In the genomic region with DNA sequence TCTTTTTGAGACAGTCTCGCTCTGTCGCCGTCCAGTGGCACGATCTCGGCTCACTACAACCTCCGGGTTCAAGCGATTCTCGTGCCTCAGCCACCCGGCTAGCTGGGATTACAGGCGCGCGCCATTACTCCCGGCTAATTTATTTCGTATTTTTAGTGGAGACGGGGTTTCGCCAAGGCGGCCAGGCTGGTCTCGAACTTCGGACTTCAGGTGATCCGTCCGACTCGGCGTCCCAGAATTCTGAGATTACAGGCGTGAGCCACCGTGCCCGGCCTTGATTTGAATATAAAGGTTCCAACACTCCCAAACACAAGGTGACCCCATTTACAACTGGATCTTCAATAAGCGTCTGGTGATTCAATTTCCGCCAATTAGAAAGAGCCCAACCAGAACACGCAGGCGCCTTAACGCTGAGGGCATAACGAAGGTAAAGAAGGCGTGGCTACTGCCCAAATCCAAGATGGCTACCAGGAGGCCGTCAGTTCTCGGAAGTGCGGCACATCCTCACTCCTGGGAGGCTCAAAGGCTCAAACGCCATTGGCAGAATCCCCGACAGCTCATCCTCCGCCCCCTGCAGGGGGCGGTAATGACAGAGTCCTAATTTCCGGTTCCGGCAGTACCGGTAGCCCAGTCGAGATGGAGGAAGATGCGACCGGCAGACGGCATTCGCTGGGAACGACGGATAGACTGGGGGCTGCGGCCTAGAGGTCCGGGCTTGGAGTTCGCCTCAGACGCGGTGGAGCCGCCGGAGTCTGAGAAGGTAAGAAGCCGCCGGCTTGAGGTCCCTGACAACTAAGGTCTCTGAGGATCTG, we compare ENCODE assay signal across 1 cellular context.
TF ChIP-seq lines count a peak whose summit lies in the region.

A gene with protein sequence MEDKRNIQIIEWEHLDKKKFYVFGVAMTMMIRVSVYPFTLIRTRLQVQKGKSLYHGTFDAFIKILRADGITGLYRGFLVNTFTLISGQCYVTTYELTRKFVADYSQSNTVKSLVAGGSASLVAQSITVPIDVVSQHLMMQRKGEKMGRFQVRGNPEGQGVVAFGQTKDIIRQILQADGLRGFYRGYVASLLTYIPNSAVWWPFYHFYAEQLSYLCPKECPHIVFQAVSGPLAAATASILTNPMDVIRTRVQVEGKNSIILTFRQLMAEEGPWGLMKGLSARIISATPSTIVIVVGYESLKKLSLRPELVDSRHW (plus strand): TSS at position 617 of the 812 bp plus-strand sequence. CDS start 5,744 bp downstream, outside the sequence.

TF ChIP-seq in HepG2, 621 proteins besides CTCF, POLR2A, EP300 and RAD21 (continued from another document and continues in another):
- TF ChIP-seq, protein P1, sequence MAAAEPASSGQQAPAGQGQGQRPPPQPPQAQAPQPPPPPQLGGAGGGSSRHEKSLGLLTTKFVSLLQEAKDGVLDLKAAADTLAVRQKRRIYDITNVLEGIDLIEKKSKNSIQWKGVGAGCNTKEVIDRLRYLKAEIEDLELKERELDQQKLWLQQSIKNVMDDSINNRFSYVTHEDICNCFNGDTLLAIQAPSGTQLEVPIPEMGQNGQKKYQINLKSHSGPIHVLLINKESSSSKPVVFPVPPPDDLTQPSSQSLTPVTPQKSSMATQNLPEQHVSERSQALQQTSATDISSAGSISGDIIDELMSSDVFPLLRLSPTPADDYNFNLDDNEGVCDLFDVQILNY (CRISPR knock-in tag; conservative IDR thresholded peaks at IDR 0.05) = no peak
- TF ChIP-seq SALL1 (CRISPR knock-in tag; IDR thresholded peaks at IDR 0.05) = peak; percentile 53; the same call in 1 of the 2 replicates
- TF ChIP-seq, protein P2, sequence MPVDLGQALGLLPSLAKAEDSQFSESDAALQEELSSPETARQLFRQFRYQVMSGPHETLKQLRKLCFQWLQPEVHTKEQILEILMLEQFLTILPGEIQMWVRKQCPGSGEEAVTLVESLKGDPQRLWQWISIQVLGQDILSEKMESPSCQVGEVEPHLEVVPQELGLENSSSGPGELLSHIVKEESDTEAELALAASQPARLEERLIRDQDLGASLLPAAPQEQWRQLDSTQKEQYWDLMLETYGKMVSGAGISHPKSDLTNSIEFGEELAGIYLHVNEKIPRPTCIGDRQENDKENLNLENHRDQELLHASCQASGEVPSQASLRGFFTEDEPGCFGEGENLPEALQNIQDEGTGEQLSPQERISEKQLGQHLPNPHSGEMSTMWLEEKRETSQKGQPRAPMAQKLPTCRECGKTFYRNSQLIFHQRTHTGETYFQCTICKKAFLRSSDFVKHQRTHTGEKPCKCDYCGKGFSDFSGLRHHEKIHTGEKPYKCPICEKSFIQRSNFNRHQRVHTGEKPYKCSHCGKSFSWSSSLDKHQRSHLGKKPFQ (CRISPR knock-in tag; IDR thresholded peaks at IDR 0.05; ENCODE audit: insufficient replicate concordance) = no peak
- no peak for TF ChIP-seq SMC3 (IDR thresholded peaks at IDR 0.05; ENCODE audit: low read length)
- TF ChIP-seq SP1 (IDR thresholded peaks at IDR 0.05) = no peak
- peak; percentile 98 for TF ChIP-seq SP1 (CRISPR knock-in tag; IDR thresholded peaks at IDR 0.05)
- no peak for TF ChIP-seq ZNF678 (CRISPR knock-in tag; IDR thresholded peaks at IDR 0.05)
- TF ChIP-seq ZNF644 (CRISPR knock-in tag; IDR thresholded peaks at IDR 0.05; ENCODE audit: low read depth) = no peak
- TF ChIP-seq, protein P3, sequence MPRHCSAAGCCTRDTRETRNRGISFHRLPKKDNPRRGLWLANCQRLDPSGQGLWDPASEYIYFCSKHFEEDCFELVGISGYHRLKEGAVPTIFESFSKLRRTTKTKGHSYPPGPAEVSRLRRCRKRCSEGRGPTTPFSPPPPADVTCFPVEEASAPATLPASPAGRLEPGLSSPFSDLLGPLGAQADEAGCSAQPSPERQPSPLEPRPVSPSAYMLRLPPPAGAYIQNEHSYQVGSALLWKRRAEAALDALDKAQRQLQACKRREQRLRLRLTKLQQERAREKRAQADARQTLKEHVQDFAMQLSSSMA (CRISPR knock-in tag; IDR thresholded peaks at IDR 0.05) = peak; percentile 85; the same call in 1 of the 2 replicates
- TF ChIP-seq, protein P4, sequence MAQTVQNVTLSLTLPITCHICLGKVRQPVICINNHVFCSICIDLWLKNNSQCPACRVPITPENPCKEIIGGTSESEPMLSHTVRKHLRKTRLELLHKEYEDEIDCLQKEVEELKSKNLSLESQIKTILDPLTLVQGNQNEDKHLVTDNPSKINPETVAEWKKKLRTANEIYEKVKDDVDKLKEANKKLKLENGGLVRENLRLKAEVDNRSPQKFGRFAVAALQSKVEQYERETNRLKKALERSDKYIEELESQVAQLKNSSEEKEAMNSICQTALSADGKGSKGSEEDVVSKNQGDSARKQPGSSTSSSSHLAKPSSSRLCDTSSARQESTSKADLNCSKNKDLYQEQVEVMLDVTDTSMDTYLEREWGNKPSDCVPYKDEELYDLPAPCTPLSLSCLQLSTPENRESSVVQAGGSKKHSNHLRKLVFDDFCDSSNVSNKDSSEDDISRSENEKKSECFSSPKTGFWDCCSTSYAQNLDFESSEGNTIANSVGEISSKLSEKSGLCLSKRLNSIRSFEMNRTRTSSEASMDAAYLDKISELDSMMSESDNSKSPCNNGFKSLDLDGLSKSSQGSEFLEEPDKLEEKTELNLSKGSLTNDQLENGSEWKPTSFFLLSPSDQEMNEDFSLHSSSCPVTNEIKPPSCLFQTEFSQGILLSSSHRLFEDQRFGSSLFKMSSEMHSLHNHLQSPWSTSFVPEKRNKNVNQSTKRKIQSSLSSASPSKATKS (CRISPR knock-in tag; IDR thresholded peaks at IDR 0.05) = no peak
- TF ChIP-seq ZNF674 (CRISPR knock-in tag; IDR thresholded peaks at IDR 0.05; ENCODE audit: low read depth) = no peak
- TF ChIP-seq EED (CRISPR knock-in tag; IDR thresholded peaks at IDR 0.05) = no peak
- TF ChIP-seq ARNT (IDR thresholded peaks at IDR 0.05) = no peak
- TF ChIP-seq ZNF792 (CRISPR knock-in tag; IDR thresholded peaks at IDR 0.05) = no peak; the same call in 1 of the 2 replicates
- no peak for TF ChIP-seq NFRKB (IDR thresholded peaks at IDR 0.05)
- TF ChIP-seq, protein P5, sequence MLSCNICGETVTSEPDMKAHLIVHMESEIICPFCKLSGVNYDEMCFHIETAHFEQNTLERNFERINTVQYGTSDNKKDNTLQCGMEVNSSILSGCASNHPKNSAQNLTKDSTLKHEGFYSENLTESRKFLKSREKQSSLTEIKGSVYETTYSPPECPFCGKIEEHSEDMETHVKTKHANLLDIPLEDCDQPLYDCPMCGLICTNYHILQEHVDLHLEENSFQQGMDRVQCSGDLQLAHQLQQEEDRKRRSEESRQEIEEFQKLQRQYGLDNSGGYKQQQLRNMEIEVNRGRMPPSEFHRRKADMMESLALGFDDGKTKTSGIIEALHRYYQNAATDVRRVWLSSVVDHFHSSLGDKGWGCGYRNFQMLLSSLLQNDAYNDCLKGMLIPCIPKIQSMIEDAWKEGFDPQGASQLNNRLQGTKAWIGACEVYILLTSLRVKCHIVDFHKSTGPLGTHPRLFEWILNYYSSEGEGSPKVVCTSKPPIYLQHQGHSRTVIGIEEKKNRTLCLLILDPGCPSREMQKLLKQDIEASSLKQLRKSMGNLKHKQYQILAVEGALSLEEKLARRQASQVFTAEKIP (CRISPR knock-in tag; IDR thresholded peaks at IDR 0.05; ENCODE audit: borderline replicate concordance) = no peak
- 0 out of 2 replicates have a peak, but pooled peaks have one; percentile 50 for TF ChIP-seq KAT7 (CRISPR knock-in tag; IDR thresholded peaks at IDR 0.05; ENCODE audit: borderline replicate concordance)
- no peak for TF ChIP-seq TOE1 (CRISPR knock-in tag; IDR thresholded peaks at IDR 0.05)
- no peak for TF ChIP-seq HNF4A (CRISPR knock-in tag; IDR thresholded peaks at IDR 0.05)
- TF ChIP-seq GATAD2A (CRISPR knock-in tag; IDR thresholded peaks at IDR 0.05) = peak; percentile 17; the same call in 1 of the 2 replicates
- TF ChIP-seq ZNF589 (CRISPR knock-in tag; conservative IDR thresholded peaks at IDR 0.05) = no peak
- peak; percentile 82 for TF ChIP-seq NFYC (CRISPR knock-in tag; IDR thresholded peaks at IDR 0.05)
- TF ChIP-seq ZNF879 (CRISPR knock-in tag; IDR thresholded peaks at IDR 0.05) = no peak
- TF ChIP-seq ZMAT3 (CRISPR knock-in tag; conservative IDR thresholded peaks at IDR 0.05) = no peak; the same call in 1 of the 2 replicates
- TF ChIP-seq PTBP1 (IDR thresholded peaks at IDR 0.05; ENCODE audit: low read depth, low read length, poor library complexity, severe bottlenecking) = no peak
- TF ChIP-seq ZNF781 (CRISPR knock-in tag; IDR thresholded peaks at IDR 0.05; ENCODE audit: borderline replicate concordance, not compliant biosample characterization) = no peak
- TF ChIP-seq XBP1 (CRISPR knock-in tag; IDR thresholded peaks at IDR 0.05) = no peak
- peak; percentile 38; the same call in 1 of the 2 replicates for TF ChIP-seq FOXJ3 (CRISPR knock-in tag; IDR thresholded peaks at IDR 0.05; ENCODE audit: borderline replicate concordance)
- no peak for TF ChIP-seq ZNF468 (CRISPR knock-in tag; IDR thresholded peaks at IDR 0.05)
- TF ChIP-seq GABPB1 (CRISPR knock-in tag; IDR thresholded peaks at IDR 0.05) = peak; percentile 96
- TF ChIP-seq, protein P6, sequence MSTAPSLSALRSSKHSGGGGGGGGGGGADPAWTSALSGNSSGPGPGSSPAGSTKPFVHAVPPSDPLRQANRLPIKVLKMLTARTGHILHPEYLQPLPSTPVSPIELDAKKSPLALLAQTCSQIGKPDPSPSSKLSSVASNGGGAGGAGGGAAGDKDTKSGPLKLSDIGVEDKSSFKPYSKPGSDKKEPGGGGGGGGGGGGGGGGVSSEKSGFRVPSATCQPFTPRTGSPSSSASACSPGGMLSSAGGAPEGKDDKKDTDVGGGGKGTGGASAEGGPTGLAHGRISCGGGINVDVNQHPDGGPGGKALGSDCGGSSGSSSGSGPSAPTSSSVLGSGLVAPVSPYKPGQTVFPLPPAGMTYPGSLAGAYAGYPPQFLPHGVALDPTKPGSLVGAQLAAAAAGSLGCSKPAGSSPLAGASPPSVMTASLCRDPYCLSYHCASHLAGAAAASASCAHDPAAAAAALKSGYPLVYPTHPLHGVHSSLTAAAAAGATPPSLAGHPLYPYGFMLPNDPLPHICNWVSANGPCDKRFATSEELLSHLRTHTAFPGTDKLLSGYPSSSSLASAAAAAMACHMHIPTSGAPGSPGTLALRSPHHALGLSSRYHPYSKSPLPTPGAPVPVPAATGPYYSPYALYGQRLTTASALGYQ (CRISPR knock-in tag; IDR thresholded peaks at IDR 0.05) = peak; percentile 17; the same call in 1 of the 2 replicates
- TF ChIP-seq ZNF17 (CRISPR knock-in tag; IDR thresholded peaks at IDR 0.05) = no peak
- no peak for TF ChIP-seq ZNF878 (CRISPR knock-in tag; IDR thresholded peaks at IDR 0.05)
- TF ChIP-seq NFYB (CRISPR knock-in tag; IDR thresholded peaks at IDR 0.05) = peak; percentile 84
- no peak for TF ChIP-seq ATAD3A (CRISPR knock-in tag; IDR thresholded peaks at IDR 0.05)
- peak; percentile 76; the same call in 1 of the 2 replicates for TF ChIP-seq ETV5 (CRISPR knock-in tag; IDR thresholded peaks at IDR 0.05; ENCODE audit: borderline replicate concordance)
- no peak for TF ChIP-seq TAF15 (IDR thresholded peaks at IDR 0.05; ENCODE audit: low read depth, low read length, poor library complexity, severe bottlenecking)
- TF ChIP-seq ZNF317 (CRISPR knock-in tag; IDR thresholded peaks at IDR 0.05) = no peak
- TF ChIP-seq HNRNPLL (IDR thresholded peaks at IDR 0.05; ENCODE audit: low read depth, low read length, poor library complexity, severe bottlenecking) = peak; percentile 23
- TF ChIP-seq, protein P7, sequence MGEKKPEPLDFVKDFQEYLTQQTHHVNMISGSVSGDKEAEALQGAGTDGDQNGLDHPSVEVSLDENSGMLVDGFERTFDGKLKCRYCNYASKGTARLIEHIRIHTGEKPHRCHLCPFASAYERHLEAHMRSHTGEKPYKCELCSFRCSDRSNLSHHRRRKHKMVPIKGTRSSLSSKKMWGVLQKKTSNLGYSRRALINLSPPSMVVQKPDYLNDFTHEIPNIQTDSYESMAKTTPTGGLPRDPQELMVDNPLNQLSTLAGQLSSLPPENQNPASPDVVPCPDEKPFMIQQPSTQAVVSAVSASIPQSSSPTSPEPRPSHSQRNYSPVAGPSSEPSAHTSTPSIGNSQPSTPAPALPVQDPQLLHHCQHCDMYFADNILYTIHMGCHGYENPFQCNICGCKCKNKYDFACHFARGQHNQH (CRISPR knock-in tag; IDR thresholded peaks at IDR 0.05) = no peak
- TF ChIP-seq HOXA5 (CRISPR knock-in tag; IDR thresholded peaks at IDR 0.05) = no peak; the same call in 1 of the 2 replicates
- 0 out of 2 replicates have a peak, but pooled peaks have one; percentile 40 for TF ChIP-seq FOSL2 (CRISPR knock-in tag; IDR thresholded peaks at IDR 0.05)
- peak; percentile 56; the same call in 1 of the 2 replicates for TF ChIP-seq KMT2A (CRISPR knock-in tag; IDR thresholded peaks at IDR 0.05)
- TF ChIP-seq YEATS2 (CRISPR knock-in tag; IDR thresholded peaks at IDR 0.05; ENCODE audit: borderline replicate concordance) = peak; percentile 88; the same call in 1 of the 2 replicates
- TF ChIP-seq ZSCAN31 (CRISPR knock-in tag; IDR thresholded peaks at IDR 0.05; ENCODE audit: low read depth) = no peak
- TF ChIP-seq, protein P8, sequence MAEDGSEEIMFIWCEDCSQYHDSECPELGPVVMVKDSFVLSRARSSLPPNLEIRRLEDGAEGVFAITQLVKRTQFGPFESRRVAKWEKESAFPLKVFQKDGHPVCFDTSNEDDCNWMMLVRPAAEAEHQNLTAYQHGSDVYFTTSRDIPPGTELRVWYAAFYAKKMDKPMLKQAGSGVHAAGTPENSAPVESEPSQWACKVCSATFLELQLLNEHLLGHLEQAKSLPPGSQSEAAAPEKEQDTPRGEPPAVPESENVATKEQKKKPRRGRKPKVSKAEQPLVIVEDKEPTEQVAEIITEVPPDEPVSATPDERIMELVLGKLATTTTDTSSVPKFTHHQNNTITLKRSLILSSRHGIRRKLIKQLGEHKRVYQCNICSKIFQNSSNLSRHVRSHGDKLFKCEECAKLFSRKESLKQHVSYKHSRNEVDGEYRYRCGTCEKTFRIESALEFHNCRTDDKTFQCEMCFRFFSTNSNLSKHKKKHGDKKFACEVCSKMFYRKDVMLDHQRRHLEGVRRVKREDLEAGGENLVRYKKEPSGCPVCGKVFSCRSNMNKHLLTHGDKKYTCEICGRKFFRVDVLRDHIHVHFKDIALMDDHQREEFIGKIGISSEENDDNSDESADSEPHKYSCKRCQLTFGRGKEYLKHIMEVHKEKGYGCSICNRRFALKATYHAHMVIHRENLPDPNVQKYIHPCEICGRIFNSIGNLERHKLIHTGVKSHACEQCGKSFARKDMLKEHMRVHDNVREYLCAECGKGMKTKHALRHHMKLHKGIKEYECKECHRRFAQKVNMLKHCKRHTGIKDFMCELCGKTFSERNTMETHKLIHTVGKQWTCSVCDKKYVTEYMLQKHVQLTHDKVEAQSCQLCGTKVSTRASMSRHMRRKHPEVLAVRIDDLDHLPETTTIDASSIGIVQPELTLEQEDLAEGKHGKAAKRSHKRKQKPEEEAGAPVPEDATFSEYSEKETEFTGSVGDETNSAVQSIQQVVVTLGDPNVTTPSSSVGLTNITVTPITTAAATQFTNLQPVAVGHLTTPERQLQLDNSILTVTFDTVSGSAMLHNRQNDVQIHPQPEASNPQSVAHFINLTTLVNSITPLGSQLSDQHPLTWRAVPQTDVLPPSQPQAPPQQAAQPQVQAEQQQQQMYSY (CRISPR knock-in tag; IDR thresholded peaks at IDR 0.05) = no peak
- no peak for TF ChIP-seq SOX13 (IDR thresholded peaks at IDR 0.05)
- no peak; a peak in 1 of 4 replicates for TF ChIP-seq SOX13 (CRISPR knock-in tag; conservative IDR thresholded peaks at IDR 0.05 in 1 of 2, IDR thresholded peaks at IDR 0.05 in 1 of 2)
- TF ChIP-seq ZNF563 (CRISPR knock-in tag; IDR thresholded peaks at IDR 0.05) = no peak; the same call in 1 of the 2 replicates
- TF ChIP-seq SMAD3 (CRISPR knock-in tag; IDR thresholded peaks at IDR 0.05) = 0 out of 2 replicates have a peak, but pooled peaks have one; percentile 30
- no peak for TF ChIP-seq NCOR1 (IDR thresholded peaks at IDR 0.05; ENCODE audit: borderline replicate concordance, low read length)
- TF ChIP-seq GATAD1 (CRISPR knock-in tag; IDR thresholded peaks at IDR 0.05) = peak; percentile 91
